ENCODE assay signal across 9 cellular contexts in genomic region chr16:31352344-31353115, GRCh38. TPM values are rescaled to one million over a fixed set of nuclear protein-coding genes. Genes with fewer than 3 reads are reported as not detected.
DNase-seq lines count a peak whose midpoint lies in the region; ATAC-seq lines count a peak whose summit lies in the region.
"Had no signal": no experiment of that assay in that cellular context is flagged by ENCODE, and none has a peak within 500 bp of the region (broad histone marks: within the 10 kb centered on the region; RNA-seq: fewer than 3 reads in every experiment).

No MANE protein-coding gene starts in this region.

- H3K36me3 Mint-ChIP-seq in activated CD4-positive, alpha-beta T cell treated with anti-CD3 and anti-CD28 coated beads, Interleukin-2, amount 10 ng/mL, durations not matched to agents 7 days and 5 days (ENCODE audit: low read depth): no peaks in the 10 kb centered on the region
- peaks cover 6% of the 10 kb centered on the region for H3K36me3 Mint-ChIP-seq in stimulated activated memory B cell treated with anti-CD40 and anti-IgM and Interleukin-4, amounts not matched to agents 10 μg/mL and 1 μg/mL and 100 μg/mL, for 72 hours

- peaks cover 8% of the 10 kb centered on the region for H3K27me3 Mint-ChIP-seq in activated CD4-positive, alpha-beta T cell treated with anti-CD3 and anti-CD28 coated beads, Interleukin-2, amount 10 ng/mL, durations not matched to agents 7 days and 5 days
- no peaks in the 10 kb centered on the region for H3K27me3 Mint-ChIP-seq in stimulated activated memory B cell treated with anti-CD40 and anti-IgM and Interleukin-4, amounts not matched to agents 10 μg/mL and 1 μg/mL and 100 μg/mL, for 72 hours

- H3K4me3 Mint-ChIP-seq in activated CD4-positive, alpha-beta T cell treated with anti-CD3 and anti-CD28 coated beads, Interleukin-2, amount 10 ng/mL, durations not matched to agents 7 days and 5 days: no peak overlapping the region
- peak overlapping the region; percentile 73 for H3K4me3 Mint-ChIP-seq in stimulated activated memory B cell treated with anti-CD40 and anti-IgM and Interleukin-4, amounts not matched to agents 10 μg/mL and 1 μg/mL and 100 μg/mL, for 72 hours

- peak overlapping the region; percentile 63 for H3K27ac Mint-ChIP-seq in activated CD4-positive, alpha-beta T cell treated with anti-CD3 and anti-CD28 coated beads, Interleukin-2, amount 10 ng/mL, durations not matched to agents 7 days and 5 days
- peak overlapping the region; percentile 90 for H3K27ac Mint-ChIP-seq in stimulated activated memory B cell treated with anti-CD40 and anti-IgM and Interleukin-4, amounts not matched to agents 10 μg/mL and 1 μg/mL and 100 μg/mL, for 72 hours

- peaks cover 58% of the 10 kb centered on the region for H3K4me1 Mint-ChIP-seq in activated CD4-positive, alpha-beta T cell treated with anti-CD3 and anti-CD28 coated beads, Interleukin-2, amount 10 ng/mL, durations not matched to agents 7 days and 5 days
- peaks cover 92% of the 10 kb centered on the region for H3K4me1 Mint-ChIP-seq in stimulated activated memory B cell treated with anti-CD40 and anti-IgM and Interleukin-4, amounts not matched to agents 10 μg/mL and 1 μg/mL and 100 μg/mL, for 72 hours

- no peak for DNase-seq in activated CD4-positive, alpha-beta T cell treated with anti-CD3 and anti-CD28 coated beads, Interleukin-2, amount 10 ng/mL, durations not matched to agents 7 days and 5 days
- DNase-seq in activated CD4-positive, alpha-beta T cell treated with anti-CD3 and anti-CD28 coated beads for 48 hours: no peak
- peak; percentile 72 for DNase-seq in OCI-M1 (lab: John Stamatoyannopoulos, UW)
- DNase-seq in cardiac septum (ENCODE audit: low spot score): peak; percentile 82
- DNase-seq: NCI-H1105 had no signal

- POLR2A ChIA-PET in activated CD4-positive, alpha-beta T cell treated with anti-CD3 and anti-CD28 coated beads, Interleukin-2, amount 10 ng/mL, durations not matched to agents 7 days and 5 days (lab: Charles Lee): no interaction called here

- peak; percentile 66 for ATAC-seq in stimulated activated memory B cell treated with anti-CD40 and anti-IgM and Interleukin-4, amounts not matched to agents 10 μg/mL and 1 μg/mL and 100 μg/mL, for 72 hours
- ATAC-seq in GM21367 (IDR thresholded peaks at IDR 0.05; ENCODE audit: unreplicated experiment): no peak
- ATAC-seq in GM18873 (IDR thresholded peaks at IDR 0.05; ENCODE audit: low FRiP score, unreplicated experiment): no peak
- no peak for ATAC-seq in GM21529 (IDR thresholded peaks at IDR 0.05; ENCODE audit: unreplicated experiment)

- no peaks in the 10 kb centered on the region for H3K9me3 Mint-ChIP-seq in activated CD4-positive, alpha-beta T cell treated with anti-CD3 and anti-CD28 coated beads, Interleukin-2, amount 10 ng/mL, durations not matched to agents 7 days and 5 days
- peaks cover 2% of the 10 kb centered on the region for H3K9me3 Mint-ChIP-seq in stimulated activated memory B cell treated with anti-CD40 and anti-IgM and Interleukin-4, amounts not matched to agents 10 μg/mL and 1 μg/mL and 100 μg/mL, for 72 hours

- CTCF ChIA-PET in activated CD4-positive, alpha-beta T cell treated with anti-CD3 and anti-CD28 coated beads, Interleukin-2, amount 10 ng/mL, durations not matched to agents 7 days and 5 days (lab: Charles Lee): interaction anchor here (0.6 kb wide), 1 partner anchor 10 kb away, joined by 3 read pairs; no protein-coding TSS in a partner anchor

- intact Hi-C loops in cardiac septum (cut with DNase I): no loop called here

RNA-seq across cellular contexts. Expression of gene ITGAX, which starts 2.4 kb away (rescaled TPM):
- total RNA-seq in activated CD4-positive, alpha-beta T cell treated with anti-CD3 and anti-CD28 coated beads, Interleukin-2, amount 10 ng/mL, durations not matched to agents 7 days and 5 days: 1 to 10 TPM; 2.9 to 3.1 TPM
- total RNA-seq in cardiac septum: 5.9 TPM

RNA-seq across cellular contexts. Expression of gene ITGAD, which starts 40.6 kb away (rescaled TPM):
- total RNA-seq in activated CD4-positive, alpha-beta T cell treated with anti-CD3 and anti-CD28 coated beads, Interleukin-2, amount 10 ng/mL, durations not matched to agents 7 days and 5 days: not detected
- not detected for total RNA-seq in cardiac septum

Comparison
In these comparisons a context has a peak if more than half of its experiments do, and no peak if none do; other contexts are left out.
1. DNase-seq: peak in OCI-M1 (single experiment) and cardiac septum (single experiment); none in activated CD4-positive, alpha-beta T cell treated with anti-CD3 and anti-CD28 coated beads, Interleukin-2, amount 10 ng/mL, durations not matched to agents 7 days and 5 days (single experiment) and activated CD4-positive, alpha-beta T cell treated with anti-CD3 and anti-CD28 coated beads for 48 hours (single experiment).